Comparison of ENCODE assay signal across 8 cellular contexts in genomic region chr10:3783721-3784432, GRCh38. TPM values are rescaled to one million over a fixed set of nuclear protein-coding genes. Genes with fewer than 3 reads are reported as not detected.
A peak's percentile ranks its signal among the peaks of the same experiment; 100 is the strongest.
DNase-seq lines count a peak whose midpoint lies in the region; ATAC-seq lines count a peak whose summit lies in the region.

No MANE protein-coding gene starts in this region.

- POLR2A ChIA-PET in activated CD4-positive, alpha-beta memory T cell treated with anti-CD3 and anti-CD28 coated beads for 36 hours (lab: Charles Lee): interaction anchor here (0.9 to 7.2 kb wide), 32 partner anchors 8 to 868 kb away, joined by 3 to 405 read pairs (median 12); no protein-coding TSS in a partner anchor

- H3K36me3 ChIP-seq in muscle layer of colon (ENCODE audit: insufficient read depth, low read length): peaks cover 30% of the 10 kb centered on the region

- CTCF ChIA-PET in activated CD4-positive, alpha-beta memory T cell treated with anti-CD3 and anti-CD28 coated beads for 36 hours (lab: Charles Lee): interaction anchor here (0.7 to 1.6 kb wide), 4 partner anchors 27 to 162 kb away, joined by 3 to 8 read pairs (median 4); no protein-coding TSS in a partner anchor

- no peaks in the 10 kb centered on the region for H3K27me3 ChIP-seq in muscle layer of colon (ENCODE audit: control insufficient read depth in 1 of 2, insufficient read depth in 2 of 2, low read length in 2 of 2)

- peaks cover 61% of the 10 kb centered on the region for H3K36me3 Mint-ChIP-seq in activated CD4-positive, alpha-beta memory T cell treated with anti-CD3 and anti-CD28 coated beads for 36 hours

- no peaks in the 10 kb centered on the region for H3K9me3 ChIP-seq in muscle layer of colon (ENCODE audit: low read length)

- peak overlapping the region; percentile 96 to 100 for H3K4me3 ChIP-seq in muscle layer of colon (ENCODE audit: low read depth in 1 of 2, low read length in 2 of 2)

- peak overlapping the region; percentile 96 for H3K4me3 Mint-ChIP-seq in activated CD4-positive, alpha-beta memory T cell treated with anti-CD3 and anti-CD28 coated beads for 36 hours

- DNase-seq in NCI-H1436 (lab: John Stamatoyannopoulos, UW): peak; percentile 52
- no peak for DNase-seq in NCI-H1436 treated with DMSO at 0.1 percent for 48 hours (lab: John Stamatoyannopoulos, UW)
- DNase-seq in NCI-H2107 (lab: John Stamatoyannopoulos, UW): peak; percentile 15
- DNase-seq in activated CD4-positive, alpha-beta memory T cell treated with anti-CD3 and anti-CD28 coated beads for 36 hours: peak; percentile 46
- no peak for DNase-seq in cortex of kidney (lab: John Stamatoyannopoulos, UW)

- H3K4me1 Mint-ChIP-seq in activated CD4-positive, alpha-beta memory T cell treated with anti-CD3 and anti-CD28 coated beads for 36 hours (ENCODE audit: low read depth): peaks cover 40% of the 10 kb centered on the region

- peak overlapping the region; percentile 98 for H3K27ac Mint-ChIP-seq in activated CD4-positive, alpha-beta memory T cell treated with anti-CD3 and anti-CD28 coated beads for 36 hours

- peak; percentile 1 for ATAC-seq in esophagus mucosa
- no peak for ATAC-seq in HG02870 (IDR thresholded peaks at IDR 0.05; ENCODE audit: unreplicated experiment)

- peaks cover 2% of the 10 kb centered on the region for H3K27me3 Mint-ChIP-seq in activated CD4-positive, alpha-beta memory T cell treated with anti-CD3 and anti-CD28 coated beads for 36 hours

- H3K27ac ChIP-seq in muscle layer of colon (ENCODE audit: low read depth, low read length): peak overlapping the region; percentile 99

- peak overlapping the region; percentile 100 for H3K9ac ChIP-seq in muscle layer of colon (ENCODE audit: low read length)

- H3K4me1 ChIP-seq in muscle layer of colon (ENCODE audit: insufficient read depth, low read length): peaks cover 30% of the 10 kb centered on the region

- H3K9me3 Mint-ChIP-seq in activated CD4-positive, alpha-beta memory T cell treated with anti-CD3 and anti-CD28 coated beads for 36 hours: peaks cover 2% of the 10 kb centered on the region

- intact Hi-C loops in activated CD4-positive, alpha-beta memory T cell treated with anti-CD3 and anti-CD28 coated beads for 36 hours (cut with micrococcal nuclease): loop anchor here (1.0 to 5.0 kb wide), 6 partner anchors 44 to 867 kb away; no protein-coding TSS in a partner anchor

RNA-seq across cellular contexts. Expression of gene KLF6, which starts 1.1 kb away (rescaled TPM):
- 100 to 1,000 TPM; 144 to 151 TPM for total RNA-seq in activated CD4-positive, alpha-beta memory T cell treated with anti-CD3 and anti-CD28 coated beads for 36 hours
- total RNA-seq in esophagus mucosa: 98.5 TPM

Comparison
In these comparisons a context has a peak if more than half of its experiments do, and no peak if none do; other contexts are left out.
1. DNase-seq: peak in NCI-H1436 (single experiment), NCI-H2107 (single experiment) and activated CD4-positive, alpha-beta memory T cell treated with anti-CD3 and anti-CD28 coated beads for 36 hours (single experiment); none in NCI-H1436 treated with DMSO at 0.1 percent for 48 hours (single experiment) and cortex of kidney (single experiment).